Comparison of ENCODE assay signal across 19 cellular contexts in the genomic region with DNA sequence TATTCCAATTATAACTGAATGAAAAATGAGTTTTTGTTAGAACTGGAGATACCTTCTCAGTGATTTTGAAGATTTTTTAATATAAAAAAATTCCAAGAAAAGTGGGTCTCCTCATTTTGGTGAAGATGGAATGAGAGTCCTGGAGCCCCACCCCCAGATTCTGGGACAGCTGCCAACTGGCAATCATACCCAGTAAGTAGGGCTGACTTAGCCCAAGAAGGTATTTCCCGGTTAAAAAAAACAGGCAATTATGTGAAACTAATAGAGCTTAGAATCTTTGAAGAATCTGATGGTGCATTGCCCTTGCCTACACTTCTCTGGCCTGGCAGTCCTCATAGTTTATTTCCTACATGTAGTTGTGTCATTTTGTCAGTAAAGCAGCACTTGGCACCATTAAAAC. TPM values are rescaled to one million over a fixed set of nuclear protein-coding genes. Genes with fewer than 3 reads are reported as not detected.
DNase-seq lines count a peak whose midpoint lies in the region; ATAC-seq, FAIRE-seq and TF ChIP-seq lines count a peak whose summit lies in the region.
"Had no signal": no experiment of that assay in that cellular context is flagged by ENCODE, and none has a peak within 500 bp of the region (broad histone marks: within the 10 kb centered on the region; RNA-seq: fewer than 3 reads in every experiment).

No MANE protein-coding gene starts in this region.

- intact Hi-C loops in spleen (cut with DNase I; ENCODE audit: low total_unique reads): no loop called here
- intact Hi-C loops in aorta (cut with DNase I): no loop called here

- H3K9me3 ChIP-seq in spleen: no peaks in the 10 kb centered on the region
- no peaks in the 10 kb centered on the region for H3K9me3 ChIP-seq in aorta (ENCODE audit: control insufficient read depth, low read length)
- H3K9me3 ChIP-seq: BLaER1 treated with 17β-estradiol and CSF1 and Interleukin-3, amounts not matched to agents 10 nM and 100 nM; tibial artery had no signal

- DNase-seq in H4 (ENCODE audit: low spot score): peak; percentile 51
- DNase-seq in NCI-H1105 (lab: John Stamatoyannopoulos, UW): peak; percentile 87
- DNase-seq in RWPE1 (ENCODE audit: low spot score): peak; percentile 11
- no peak for DNase-seq in spleen
- DNase-seq in aorta: no peak
- DNase-seq in SW480 (ENCODE audit: low spot score): no peak
- DNase-seq: activated CD4-positive, alpha-beta memory T cell treated with anti-CD3 and anti-CD28 coated beads, Interleukin-2, amount 10 ng/mL, durations not matched to agents 7 days and 5 days; activated naive CD8-positive, alpha-beta T cell treated with anti-CD3 and anti-CD28 coated beads for 36 hours; activated T-cell treated with anti-CD3 and anti-CD28 coated beads, Interleukin-2, amount 50 U/mL, for 4 hours; central memory CD4-positive, alpha-beta T cell; left ventricle myocardium inferior; NCI-H524 treated with DMSO at 0.1 percent for 48 hours; stimulated activated CD4-positive, alpha-beta T cell treated with anti-CD3 and anti-CD28 coated beads, Interleukin-4, amount 100 ng/mL, for 24 hours; stimulated activated CD8-positive, alpha-beta memory T cell treated with anti-CD3 and anti-CD28 coated beads, Interleukin-4, amount 100 ng/mL, for 48 hours; tibial artery had no signal

- no peaks in the 10 kb centered on the region for H3K4me1 ChIP-seq in spleen
- H3K4me1 ChIP-seq in aorta (ENCODE audit: control insufficient read depth in 1 of 2, insufficient read depth in 2 of 2, low read length in 2 of 2): no peaks in the 10 kb centered on the region
- H3K4me1 ChIP-seq: BLaER1 treated with 17β-estradiol and CSF1 and Interleukin-3, amounts not matched to agents 10 nM and 100 nM; left ventricle myocardium inferior; tibial artery had no signal

- TF ChIP-seq CTCF in RWPE1 (conservative IDR thresholded peaks at IDR 0.05; ENCODE audit: low read depth) (no peak), spleen (IDR thresholded peaks at IDR 0.05 in 8 of 11, conservative IDR thresholded peaks at IDR 0.05 in 3 of 11) (no peak)

- H3K27ac ChIP-seq in RWPE1 (no peak overlapping the region), spleen (no peak overlapping the region), aorta (ENCODE audit: low read depth in 1 of 2, low read length in 2 of 2) (no peak overlapping the region)
- H3K27ac ChIP-seq: BLaER1 treated with 17β-estradiol and CSF1 and Interleukin-3, amounts not matched to agents 10 nM and 100 nM; left ventricle myocardium inferior; tibial artery had no signal

- POLR2A ChIA-PET in RWPE1 (lab: Yijun Ruan, JAX; ENCODE audit: low non-redundant PET): no interaction called here

- H3K4me3 ChIP-seq in spleen (no peak overlapping the region), aorta (ENCODE audit: low read length in 2 of 2) (no peak overlapping the region)
- H3K4me3 ChIP-seq: BLaER1 treated with 17β-estradiol and CSF1 and Interleukin-3, amounts not matched to agents 10 nM and 100 nM; left ventricle myocardium inferior; tibial artery had no signal

- FAIRE-seq in islet of Langerhans (lab: Jason Lieb, UNC): peak; percentile 27
- FAIRE-seq: GM19239, HTR-8/SVneo had no signal

- WGBS in spleen, 5 donors: 41 to 69% (median 45%) methylated on average over 1 of the region's 1 CpG
- WGBS in aorta, 2 donors: 3% methylated on average over 1 of the region's 1 CpG

- no peak for TF ChIP-seq POLR2A in spleen (IDR thresholded peaks at IDR 0.05)

- H3K27me3 ChIP-seq in spleen (replicated peaks in 1 of 7) (peaks cover 0 to 7% (median 0%) of the 10 kb centered on the region in 7 donors), aorta (ENCODE audit: control insufficient read depth in 1 of 2, insufficient read depth in 2 of 2, low read length in 1 of 2) (no peaks in the 10 kb centered on the region)
- H3K27me3 ChIP-seq: BLaER1 treated with 17β-estradiol and CSF1 and Interleukin-3, amounts not matched to agents 10 nM and 100 nM; tibial artery had no signal

- CTCF ChIA-PET in RWPE1 (lab: Yijun Ruan, JAX): interaction anchor here (0.7 kb wide), 1 partner anchor 159 kb away, joined by 3 read pairs; no protein-coding TSS in a partner anchor

- no peaks in the 10 kb centered on the region for H3K36me3 ChIP-seq in spleen
- H3K36me3 ChIP-seq in aorta (ENCODE audit: control insufficient read depth in 1 of 2, insufficient read depth in 2 of 2, low read length in 1 of 2): no peaks in the 10 kb centered on the region
- H3K36me3 ChIP-seq: BLaER1 treated with 17β-estradiol and CSF1 and Interleukin-3, amounts not matched to agents 10 nM and 100 nM; left ventricle myocardium inferior; tibial artery had no signal

- ATAC-seq in aorta (ENCODE audit: low FRiP score): no peak
- ATAC-seq: activated T-cell treated with anti-CD3 and anti-CD28 coated beads, Interleukin-2, amount 50 U/mL, for 4 hours had no signal

RNA-seq across cellular contexts. Expression of a gene that starts 52.8 kb away (rescaled TPM):
- total RNA-seq in H4 (2014; rRNA removed; shearing (Covaris generic)): 2.0 and 3.1 TPM in 2 replicates
- total RNA-seq in spleen: under 1 TPM in 5 of 7 donors, not detected in 2; 0.23 to 0.97 (median 0.65) TPM
- polyA plus RNA-seq in spleen: under 1 TPM in 2 of 3 donors, not detected in 1; 0.13 to 0.15 TPM
- under 1 TPM; 0.21 to 0.55 TPM for total RNA-seq in aorta
- polyA plus RNA-seq in aorta: not detected
- total RNA-seq: left ventricle myocardium inferior had no signal

Comparison
In these comparisons a context has a peak if more than half of its experiments do, and no peak if none do; other contexts are left out.
1. DNase-seq: peak in H4 (single experiment), NCI-H1105 (single experiment) and RWPE1 (single experiment); none in spleen (single experiment), aorta (0 of 2) and SW480 (single experiment).